ENCODE assay signal across 19 cellular contexts in genomic region chr12:127238061-127238460, GRCh38.
"Had no signal": no experiment of that assay in that cellular context is flagged by ENCODE, and none has a peak within 500 bp of the region (broad histone marks: within the 10 kb centered on the region; RNA-seq: fewer than 3 reads in every experiment).

No MANE protein-coding gene starts in this region.

- H3K27me3 ChIP-seq: right lobe of liver, tibial nerve had no signal

- H3K27ac ChIP-seq: coronary artery, prostate gland, right lobe of liver had no signal

- DNase-seq: activated CD4-positive, alpha-beta T cell treated with anti-CD3 and anti-CD28 coated beads for 48 hours; activated CD8-positive, alpha-beta memory T cell treated with anti-CD3 and anti-CD28 coated beads, Interleukin-2, amount 50 U/mL, for 48 hours; activated CD8-positive, alpha-beta T cell treated with anti-CD3 and anti-CD28 coated beads, Interleukin-2, amount 10 ng/mL, durations not matched to agents 7 days and 5 days; activated naive CD4-positive, alpha-beta T cell treated with Interleukin-2 at 50 U/mL for 16 hours; activated naive CD8-positive, alpha-beta T cell treated with anti-CD3 and anti-CD28 coated beads, Interleukin-2, amount 50 U/mL, for 24 hours; caudate nucleus; effector CD4-positive, alpha-beta T cell; hypothalamus; left cardiac atrium; mucosa of descending colon; naive thymus-derived CD8-positive, alpha-beta T cell; right lobe of liver; stimulated activated CD4-positive, alpha-beta T cell treated with anti-CD3 and anti-CD28 coated beads, Interleukin-2, amount 100 ng/mL, for 24 hours; stimulated activated naive B cell treated with anti-CD40 and anti-IgM and Interleukin-4, amounts not matched to agents 10 μg/mL and 1 μg/mL and 100 μg/mL, for 72 hours; T1000 had no signal

- H3K36me3 ChIP-seq: prostate gland, right lobe of liver, tibial nerve had no signal

- H3K4me3 ChIP-seq: coronary artery, lung, mucosa of descending colon, prostate gland, right lobe of liver, tibial nerve had no signal

- H3K9me3 ChIP-seq: mucosa of descending colon, prostate gland, right lobe of liver, tibial nerve had no signal

- H3K4me1 ChIP-seq: prostate gland, tibial nerve had no signal
